2 cellular contexts compared by ENCODE assay signal in genomic region chr3:131397889-131398288, GRCh38.
TF ChIP-seq lines count a peak whose summit lies in the region.

No MANE protein-coding gene starts in this region.

TF ChIP-seq in GM23338, 12 proteins besides CTCF, POLR2A, EP300 and RAD21:
- no peak for TF ChIP-seq POLR2AphosphoS5 (IDR thresholded peaks at IDR 0.05; ENCODE audit: low read depth)
- no peak for TF ChIP-seq ZNF114 (CRISPR knock-in tag; IDR thresholded peaks at IDR 0.05)
- no peak for TF ChIP-seq EZH2 (IDR thresholded peaks at IDR 0.05; ENCODE audit: low read depth, unreplicated experiment)
- no peak for TF ChIP-seq REST (IDR thresholded peaks at IDR 0.05; ENCODE audit: unreplicated experiment)
- TF ChIP-seq CREB1 (CRISPR knock-in tag; IDR thresholded peaks at IDR 0.05; ENCODE audit: low read depth) = no peak
- no peak for TF ChIP-seq JUNB (IDR thresholded peaks at IDR 0.05; ENCODE audit: unreplicated experiment)

TF ChIP-seq in K562, 482 proteins besides CTCF, POLR2A, EP300 and RAD21:
- TF ChIP-seq ZNF584 (CRISPR knock-in tag; IDR thresholded peaks at IDR 0.05; ENCODE audit: low read depth) (no peak), PKNOX1 (IDR thresholded peaks at IDR 0.05) (peak; percentile 34; the same call in 1 of the 2 replicates), ZFP1 (CRISPR knock-in tag; IDR thresholded peaks at IDR 0.05) (no peak), HES1 (IDR thresholded peaks at IDR 0.05; ENCODE audit: low read depth) (no peak), BMI1 (IDR thresholded peaks at IDR 0.05; ENCODE audit: low read length) (no peak), CHD7 (IDR thresholded peaks at IDR 0.05; ENCODE audit: low read depth, low read length) (no peak), ZNF354B (CRISPR knock-in tag; IDR thresholded peaks at IDR 0.05) (no peak), ZNF507 (tag; conservative IDR thresholded peaks at IDR 0.05) (no peak), ZNF583 (CRISPR knock-in tag; IDR thresholded peaks at IDR 0.05) (no peak)
